Comparison of ENCODE assay signal across 10 cellular contexts in genomic region chrY:12733625-12734024, GRCh38.
DNase-seq lines count a peak whose midpoint lies in the region; ATAC-seq lines count a peak whose summit lies in the region.
"Had no signal": no experiment of that assay in that cellular context is flagged by ENCODE, and none has a peak within 500 bp of the region (broad histone marks: within the 10 kb centered on the region; RNA-seq: fewer than 3 reads in every experiment).

No MANE protein-coding gene starts in this region.

- ATAC-seq in GM19043 (IDR thresholded peaks at IDR 0.05; ENCODE audit: low read depth, unreplicated experiment) (peak; percentile 74), HG02798 (IDR thresholded peaks at IDR 0.05; ENCODE audit: poor library complexity, unreplicated experiment) (peak; percentile 79), HG02763 (IDR thresholded peaks at IDR 0.05; ENCODE audit: unreplicated experiment) (no peak), GM19395 (IDR thresholded peaks at IDR 0.05; ENCODE audit: unreplicated experiment) (no peak), HG03342 (IDR thresholded peaks at IDR 0.05; ENCODE audit: unreplicated experiment) (no peak)
- ATAC-seq: SK-N-SH treated with all-trans-retinoic acid at 6 μM for 48 hours had no signal

- DNase-seq in activated CD8-positive, alpha-beta memory T cell treated with anti-CD3 and anti-CD28 coated beads, Interleukin-2, amount 50 U/mL, for 48 hours = peak; percentile 54
- peak; percentile 11 for DNase-seq in stimulated activated CD4-positive, alpha-beta T cell treated with anti-CD3 and anti-CD28 coated beads, Interleukin-2, amount 100 ng/mL, for 4 hours (ENCODE audit: low read depth)
- DNase-seq in D341Med (ENCODE audit: low spot score) = no peak
- DNase-seq: NCI-H524 treated with DMSO at 0.1 percent for 48 hours had no signal

Comparison
In these comparisons a context has a peak if more than half of its experiments do, and no peak if none do; other contexts are left out.
1. ATAC-seq: peak in GM19043 (single experiment) and HG02798 (single experiment); none in HG02763 (single experiment), GM19395 (single experiment) and HG03342 (single experiment).